Comparison of ENCODE assay signal across 24 cellular contexts in the genomic region with DNA sequence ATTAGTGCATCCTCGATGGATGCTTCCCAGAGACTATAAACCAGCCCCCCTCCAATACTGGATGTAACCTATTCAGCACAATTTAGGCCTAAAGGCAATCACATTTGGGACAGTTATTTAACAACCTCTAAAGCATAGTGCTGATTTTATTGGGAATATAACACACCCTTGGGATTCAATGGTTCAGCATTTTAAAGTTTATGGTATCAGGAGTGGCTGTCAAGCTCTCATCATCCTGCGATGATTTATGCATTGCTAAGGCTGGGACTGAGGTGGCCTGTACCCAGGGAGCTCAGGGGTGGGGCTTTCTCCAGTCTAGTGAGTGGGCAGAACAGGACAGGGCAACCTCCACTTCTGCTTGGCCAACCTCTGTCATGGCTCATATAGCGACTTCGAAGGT.
"Had no signal": no experiment of that assay in that cellular context is flagged by ENCODE, and none has a peak within 500 bp of the region (broad histone marks: within the 10 kb centered on the region; RNA-seq: fewer than 3 reads in every experiment).

No MANE protein-coding gene starts in this region.

- H3K27ac ChIP-seq: adrenal gland, breast epithelium, SJCRH30, WERI-Rb-1 had no signal

- H3K4me3 ChIP-seq: adrenal gland, breast epithelium, SJCRH30 had no signal

- H3K27me3 ChIP-seq: adrenal gland, breast epithelium had no signal

- ATAC-seq: activated CD4-positive, alpha-beta T cell treated with anti-CD3 and anti-CD28 coated beads for 36 hours; Panc1 had no signal

- H3K36me3 Mint-ChIP-seq: activated naive CD8-positive, alpha-beta T cell treated with anti-CD3 and anti-CD28 coated beads, Interleukin-2, amount 10 ng/mL, durations not matched to agents 7 days and 5 days had no signal

- H3K9me2 ChIP-seq: SK-N-SH had no signal

- DNase-seq: activated CD4-positive, alpha-beta memory T cell treated with anti-CD3 and anti-CD28 coated beads, Interleukin-2, amount 10 ng/mL, durations not matched to agents 7 days and 5 days; activated CD4-positive, alpha-beta T cell treated with anti-CD3 and anti-CD28 coated beads for 36 hours; activated CD4-positive, alpha-beta T cell treated with anti-CD3 and anti-CD28 coated beads, Interleukin-2, amount 50 U/mL, for 1 hour; activated naive CD4-positive, alpha-beta T cell treated with anti-CD3 and anti-CD28 coated beads, Interleukin-2, amount 50 U/mL, for 16 hours; activated naive CD8-positive, alpha-beta T cell treated with anti-CD3 and anti-CD28 coated beads, Interleukin-2, amount 10 ng/mL, durations not matched to agents 7 days and 5 days; activated T-cell treated with anti-CD3 and anti-CD28 coated beads, Interleukin-2, amount 50 U/mL, for 1 hour; adrenal gland; aorta; central memory CD4-positive, alpha-beta T cell; MM.1S; NCI-H1105; NCI-H1436; NCI-H1694 treated with DMSO at 0.1 percent for 48 hours; NCI-H2029 treated with DMSO at 0.1 percent for 48 hours; NCI-H345; NCI-H510A; Right ventricle myocardium superior; RPMI8226; SJCRH30; SK-N-SH; T-helper 1 cell; WERI-Rb-1 had no signal

- H3K4me1 Mint-ChIP-seq: activated CD4-positive, alpha-beta memory T cell treated with anti-CD3 and anti-CD28 coated beads, Interleukin-2, amount 10 ng/mL, durations not matched to agents 7 days and 5 days; activated CD4-positive, alpha-beta T cell treated with anti-CD3 and anti-CD28 coated beads for 36 hours; activated naive CD8-positive, alpha-beta T cell treated with anti-CD3 and anti-CD28 coated beads, Interleukin-2, amount 10 ng/mL, durations not matched to agents 7 days and 5 days had no signal

- H3K4me2 ChIP-seq: SK-N-SH had no signal

- H3K4me1 ChIP-seq: adrenal gland, breast epithelium, SJCRH30 had no signal

- H3K4me3 Mint-ChIP-seq: activated CD4-positive, alpha-beta memory T cell treated with anti-CD3 and anti-CD28 coated beads, Interleukin-2, amount 10 ng/mL, durations not matched to agents 7 days and 5 days; activated CD4-positive, alpha-beta T cell treated with anti-CD3 and anti-CD28 coated beads for 36 hours; activated naive CD8-positive, alpha-beta T cell treated with anti-CD3 and anti-CD28 coated beads, Interleukin-2, amount 10 ng/mL, durations not matched to agents 7 days and 5 days had no signal

- H3K9me3 ChIP-seq: adrenal gland, breast epithelium, SJCRH30, SK-N-SH had no signal

- H3K27ac Mint-ChIP-seq: activated CD4-positive, alpha-beta memory T cell treated with anti-CD3 and anti-CD28 coated beads, Interleukin-2, amount 10 ng/mL, durations not matched to agents 7 days and 5 days; activated CD4-positive, alpha-beta T cell treated with anti-CD3 and anti-CD28 coated beads for 36 hours; activated naive CD8-positive, alpha-beta T cell treated with anti-CD3 and anti-CD28 coated beads, Interleukin-2, amount 10 ng/mL, durations not matched to agents 7 days and 5 days had no signal

- H3K9ac ChIP-seq: SK-N-SH had no signal

- H3K27me3 Mint-ChIP-seq: activated CD4-positive, alpha-beta memory T cell treated with anti-CD3 and anti-CD28 coated beads, Interleukin-2, amount 10 ng/mL, durations not matched to agents 7 days and 5 days; activated CD4-positive, alpha-beta T cell treated with anti-CD3 and anti-CD28 coated beads for 36 hours; activated naive CD8-positive, alpha-beta T cell treated with anti-CD3 and anti-CD28 coated beads, Interleukin-2, amount 10 ng/mL, durations not matched to agents 7 days and 5 days had no signal

- H3K36me3 ChIP-seq: adrenal gland, breast epithelium, SJCRH30, WERI-Rb-1 had no signal
